ENCODE assay signal across 21 cellular contexts in genomic region chrX:121886557-121886956, GRCh38.
A peak's percentile ranks its signal among the peaks of the same experiment; 100 is the strongest.
DNase-seq lines count a peak whose midpoint lies in the region; ATAC-seq, FAIRE-seq and TF ChIP-seq lines count a peak whose summit lies in the region.
"Had no signal": no experiment of that assay in that cellular context is flagged by ENCODE, and none has a peak within 500 bp of the region (broad histone marks: within the 10 kb centered on the region; RNA-seq: fewer than 3 reads in every experiment).

No MANE protein-coding gene starts in this region.

- no peak for FAIRE-seq in bronchial epithelial cell (lab: Jason Lieb, UNC)
- FAIRE-seq: A549 had no signal

- intact Hi-C loops in A673 (cut with micrococcal nuclease; ENCODE audit: unreplicated experiment), result no loop called here

- POLR2A ChIA-PET in A673 (lab: Charles Lee; ENCODE audit: low non-redundant PET), result no interaction called here

- CTCF ChIA-PET in A673 (lab: Charles Lee), result no interaction called here

- peak overlapping the region; percentile 59 for H3K27ac ChIP-seq in A673 (ENCODE audit: low read depth, low read length, poor library complexity, severe bottlenecking)
- H3K27ac ChIP-seq: A549 had no signal

- no peaks in the 10 kb centered on the region for H3K27me3 ChIP-seq in A673 (replicated peaks; ENCODE audit: insufficient read depth, low read depth, low read length, poor library complexity)
- no peaks in the 10 kb centered on the region for H3K27me3 ChIP-seq in bronchial epithelial cell (ENCODE audit: control insufficient read depth, insufficient read depth, low read length)
- H3K27me3 ChIP-seq: MG63 had no signal

- H3K36me3 ChIP-seq in A673 (ENCODE audit: insufficient read depth, low read length, poor library complexity, severe bottlenecking) (no peaks in the 10 kb centered on the region), bronchial epithelial cell (ENCODE audit: control insufficient read depth, insufficient read depth, low read length) (no peaks in the 10 kb centered on the region)
- H3K36me3 ChIP-seq: MG63 had no signal

- DNase-seq in A673 (ENCODE audit: low spot score), result peak; percentile 82
- peak; percentile 75 for DNase-seq in NOMO-1 treated with DMSO at 0.1 percent for 48 hours (lab: John Stamatoyannopoulos, UW; ENCODE audit: unreplicated experiment)
- peak; percentile 69 for DNase-seq in SIG-M5 treated with dmso at 0.1 percent for 504 hours (lab: John Stamatoyannopoulos, UW; ENCODE audit: unreplicated experiment)
- peak; percentile 36 for DNase-seq in bronchial epithelial cell (ENCODE audit: low read depth)
- no peak for DNase-seq in NCI-H446 treated with DMSO at 0.1 percent for 48 hours (lab: John Stamatoyannopoulos, UW)
- DNase-seq in NCI-H524 (lab: John Stamatoyannopoulos, UW), result no peak
- DNase-seq: CD4-positive, CD25-positive, alpha-beta regulatory T cell; EL; GF-D8; H7; Kasumi-1; MG63; NCI-H1105; NCI-H146; NCI-H2029 treated with DMSO at 0.1 percent for 48 hours; NCI-H226; NCI-H526 had no signal

- TF ChIP-seq CTCF in A673 (conservative IDR thresholded peaks at IDR 0.05; ENCODE audit: low read depth, low read length), result no peak
- no peak for TF ChIP-seq CTCF in bronchial epithelial cell (IDR thresholded peaks at IDR 0.05; ENCODE audit: insufficient read depth, low read length, severe bottlenecking)

- H3K9me3 ChIP-seq in A673 (ENCODE audit: low read depth, low read length, poor library complexity, severe bottlenecking), result no peaks in the 10 kb centered on the region
- H3K9me3 ChIP-seq: A549, MG63 had no signal

- ATAC-seq in GM18867 (IDR thresholded peaks at IDR 0.05; ENCODE audit: unreplicated experiment) (no peak), HG03097 (IDR thresholded peaks at IDR 0.05; ENCODE audit: low FRiP score, unreplicated experiment) (no peak)
- ATAC-seq: A549, Panc1 had no signal

- H3K4me1 ChIP-seq in A673 (ENCODE audit: insufficient read depth, low read length, poor library complexity, severe bottlenecking), result peaks cover 9% of the 10 kb centered on the region
- H3K4me1 ChIP-seq: A549 had no signal

- no TSS peak for BruUV-seq in A673 (replicated peaks; lab: Mats Ljungman, UMichigan)

- H3K4me3 ChIP-seq in A673 (ENCODE audit: low read depth, low read length, poor library complexity, severe bottlenecking) (no peak overlapping the region), bronchial epithelial cell (ENCODE audit: low read depth, low read length) (no peak overlapping the region)
- H3K4me3 ChIP-seq: A549, MG63 had no signal

Comparison
In these comparisons a context has a peak if more than half of its experiments do, and no peak if none do; other contexts are left out.
1. DNase-seq: peak in A673 (single experiment), NOMO-1 treated with DMSO at 0.1 percent for 48 hours (single experiment), SIG-M5 treated with dmso at 0.1 percent for 504 hours (single experiment) and bronchial epithelial cell (single experiment); none in NCI-H446 treated with DMSO at 0.1 percent for 48 hours (single experiment) and NCI-H524 (0 of 2).